In genomic region chr1:159848316-159848715, GRCh38 we compare ENCODE assay signal across 25 cellular contexts. TPM values are rescaled to one million over a fixed set of nuclear protein-coding genes. Genes with fewer than 3 reads are reported as not detected.
"Had no signal": no experiment of that assay in that cellular context is flagged by ENCODE, and none has a peak within 500 bp of the region (broad histone marks: within the 10 kb centered on the region; RNA-seq: fewer than 3 reads in every experiment).

No MANE protein-coding gene starts in this region.

- H3K36me3 ChIP-seq: heart right ventricle, neutrophil, tibial artery had no signal

- H3K4me3 Mint-ChIP-seq: dendritic cell treated with granulocyte-macrophage colony-stimulating factor and Interleukin-4, amounts not matched to agents 40 ng/mL and 50 ng/mL, for 4 days; naive B cell; nephron progenitor cell; stimulated activated memory B cell treated with anti-CD40 and anti-IgM and Interleukin-4, amounts not matched to agents 10 μg/mL and 1 μg/mL and 100 μg/mL, for 72 hours; stimulated activated naive CD8-positive, alpha-beta T cell treated with anti-CD3 and anti-CD28 coated beads, Interleukin-15, Interleukin-2, amounts not matched to agents 100 ng/mL and 50 ng/mL, for 24 hours had no signal

- ATAC-seq: heart right ventricle; left colon; left ventricle myocardium superior; sciatic nerve; stimulated activated memory B cell treated with anti-CD40 and anti-IgM and Interleukin-4, amounts not matched to agents 10 μg/mL and 1 μg/mL and 100 μg/mL, for 72 hours had no signal

- H3K27me3 Mint-ChIP-seq: stimulated activated naive CD8-positive, alpha-beta T cell treated with anti-CD3 and anti-CD28 coated beads, Interleukin-15, Interleukin-2, amounts not matched to agents 100 ng/mL and 50 ng/mL, for 24 hours had no signal

- H3K9me3 ChIP-seq: heart right ventricle, neutrophil, tibial artery had no signal

- H3K4me1 Mint-ChIP-seq: stimulated activated memory B cell treated with anti-CD40 and anti-IgM and Interleukin-4, amounts not matched to agents 10 μg/mL and 1 μg/mL and 100 μg/mL, for 72 hours had no signal

- H3K27ac Mint-ChIP-seq: dendritic cell treated with granulocyte-macrophage colony-stimulating factor and Interleukin-4, amounts not matched to agents 40 ng/mL and 50 ng/mL, for 4 days; nephron progenitor cell; stimulated activated memory B cell treated with anti-CD40 and anti-IgM and Interleukin-4, amounts not matched to agents 10 μg/mL and 1 μg/mL and 100 μg/mL, for 72 hours; stimulated activated naive CD8-positive, alpha-beta T cell treated with anti-CD3 and anti-CD28 coated beads, Interleukin-15, Interleukin-2, amounts not matched to agents 100 ng/mL and 50 ng/mL, for 24 hours had no signal

- H3K4me3 ChIP-seq: heart right ventricle, skin epidermis, tibial artery had no signal

- H3K36me3 Mint-ChIP-seq: naive B cell; stimulated activated memory B cell treated with anti-CD40 and anti-IgM and Interleukin-4, amounts not matched to agents 10 μg/mL and 1 μg/mL and 100 μg/mL, for 72 hours had no signal

- H3K27ac ChIP-seq: neutrophil, tibial artery had no signal

- DNase-seq: cerebellar nuclear complex; erythroblast; heart right ventricle; hypothalamus; left colon; left ventricle myocardium superior; naive B cell; nephron progenitor cell; stimulated activated CD4-positive, alpha-beta T cell treated with anti-CD3 and anti-CD28 coated beads, Interleukin-2, amount 100 ng/mL, for 48 hours had no signal

- H3K27me3 ChIP-seq: heart right ventricle, neutrophil, tibial artery had no signal

- H3K9me3 Mint-ChIP-seq: dendritic cell treated with granulocyte-macrophage colony-stimulating factor and Interleukin-4, amounts not matched to agents 40 ng/mL and 50 ng/mL, for 4 days; naive B cell; nephron progenitor cell; stimulated activated memory B cell treated with anti-CD40 and anti-IgM and Interleukin-4, amounts not matched to agents 10 μg/mL and 1 μg/mL and 100 μg/mL, for 72 hours; stimulated activated naive CD8-positive, alpha-beta T cell treated with anti-CD3 and anti-CD28 coated beads, Interleukin-15, Interleukin-2, amounts not matched to agents 100 ng/mL and 50 ng/mL, for 24 hours had no signal

RNA-seq across cellular contexts. Expression of gene VSIG8, which starts 14.1 kb away (rescaled TPM):
- total RNA-seq: cardiac septum, frontal cortex, heart right ventricle, left colon, left ventricle myocardium superior, lung microvascular endothelial cell, osteoblast, pulmonary artery endothelial cell, sciatic nerve, temporal lobe, ureter had no signal

RNA-seq across cellular contexts. Expression of gene SLAMF8, which starts 21.6 kb away (rescaled TPM):
- total RNA-seq: frontal cortex, glomerular endothelial cell, lung microvascular endothelial cell, pulmonary artery endothelial cell, temporal lobe had no signal
- polyA plus RNA-seq: keratinocyte had no signal

RNA-seq across cellular contexts. Expression of gene FCRL6, which starts 46.2 kb away (rescaled TPM):
- total RNA-seq: frontal cortex, glomerular endothelial cell, lung microvascular endothelial cell, osteoblast had no signal
- polyA plus RNA-seq: keratinocyte had no signal
